27 cellular contexts compared by ENCODE assay signal in genomic region chr3:94272030-94272429, GRCh38.
"Had no signal": no experiment of that assay in that cellular context is flagged by ENCODE, and none has a peak within 500 bp of the region (broad histone marks: within the 10 kb centered on the region; RNA-seq: fewer than 3 reads in every experiment).

No MANE protein-coding gene starts in this region.

- DNase-seq: dermis blood vessel endothelial cell; effector memory CD4-positive, alpha-beta T cell; foreskin melanocyte; glutamatergic neuron; heart right ventricle; hippocampal formation; left colon; left ventricle myocardium inferior; naive thymus-derived CD8-positive, alpha-beta T cell; nephron progenitor cell; occipital lobe; pancreas; right lobe of liver; stimulated activated CD4-positive, alpha-beta T cell treated with anti-CD3 and anti-CD28 coated beads, Interleukin-2, amount 100 ng/mL, for 24 hours; stimulated activated CD4-positive, alpha-beta T cell treated with anti-CD3 and anti-CD28 coated beads, Interleukin-4, amount 100 ng/mL, for 24 hours; stimulated activated naive CD4-positive, alpha-beta T cell treated with Interleukin-2 at 50 U/mL for 16 hours; stomach; thyroid gland had no signal

- H3K27me3 Mint-ChIP-seq: memory B cell had no signal

- ATAC-seq: heart right ventricle; left colon; naive thymus-derived CD8-positive, alpha-beta T cell; pancreas; right lobe of liver; stimulated activated effector memory CD8-positive, alpha-beta T cell treated with anti-CD3 and anti-CD28 coated beads, Interleukin-12 subunit alpha, Interleukin-12 subunit beta, amount 100 ng/mL, for 72 hours had no signal

- H3K4me3 ChIP-seq: coronary artery, esophagus muscularis mucosa, heart right ventricle, left ventricle myocardium inferior, lung, pancreas, right lobe of liver, stomach, thyroid gland, vagina had no signal

- H3K4me1 ChIP-seq: heart right ventricle, left ventricle myocardium inferior, pancreas, right lobe of liver, stomach, thyroid gland, vagina had no signal

- H3K9me3 ChIP-seq: esophagus muscularis mucosa, heart right ventricle, left ventricle myocardium inferior, pancreas, right lobe of liver, stomach, thyroid gland, vagina had no signal

- FAIRE-seq: endothelial cell of umbilical vein, islet of Langerhans, pancreas had no signal

- H3K36me3 Mint-ChIP-seq: memory B cell; mesothelial cell of epicardium; naive thymus-derived CD8-positive, alpha-beta T cell; stimulated activated effector memory CD8-positive, alpha-beta T cell treated with anti-CD3 and anti-CD28 coated beads, Interleukin-12 subunit alpha, Interleukin-12 subunit beta, amount 100 ng/mL, for 72 hours had no signal

- H3K9me3 Mint-ChIP-seq: mesothelial cell of epicardium; naive thymus-derived CD8-positive, alpha-beta T cell; nephron progenitor cell had no signal

- H3K36me3 ChIP-seq: esophagus muscularis mucosa, heart right ventricle, left ventricle myocardium inferior, pancreas, right lobe of liver, stomach, thyroid gland, vagina had no signal

- H3K4me3 Mint-ChIP-seq: memory B cell; mesothelial cell of epicardium; naive thymus-derived CD8-positive, alpha-beta T cell; nephron progenitor cell; stimulated activated effector memory CD8-positive, alpha-beta T cell treated with anti-CD3 and anti-CD28 coated beads, Interleukin-12 subunit alpha, Interleukin-12 subunit beta, amount 100 ng/mL, for 72 hours had no signal

- H3K27ac ChIP-seq: coronary artery, esophagus muscularis mucosa, heart right ventricle, left ventricle myocardium inferior, pancreas, right lobe of liver, stomach, thyroid gland, vagina had no signal

- H3K4me1 Mint-ChIP-seq: memory B cell; naive thymus-derived CD8-positive, alpha-beta T cell; nephron progenitor cell; stimulated activated effector memory CD8-positive, alpha-beta T cell treated with anti-CD3 and anti-CD28 coated beads, Interleukin-12 subunit alpha, Interleukin-12 subunit beta, amount 100 ng/mL, for 72 hours had no signal

- H3K27me3 ChIP-seq: esophagus muscularis mucosa, heart right ventricle, pancreas, right lobe of liver, stomach, thyroid gland, vagina had no signal

- H3K27ac Mint-ChIP-seq: memory B cell; mesothelial cell of epicardium; naive thymus-derived CD8-positive, alpha-beta T cell; nephron progenitor cell; stimulated activated effector memory CD8-positive, alpha-beta T cell treated with anti-CD3 and anti-CD28 coated beads, Interleukin-12 subunit alpha, Interleukin-12 subunit beta, amount 100 ng/mL, for 72 hours had no signal
